ENCODE assay signal across 9 cellular contexts in the genomic region with DNA sequence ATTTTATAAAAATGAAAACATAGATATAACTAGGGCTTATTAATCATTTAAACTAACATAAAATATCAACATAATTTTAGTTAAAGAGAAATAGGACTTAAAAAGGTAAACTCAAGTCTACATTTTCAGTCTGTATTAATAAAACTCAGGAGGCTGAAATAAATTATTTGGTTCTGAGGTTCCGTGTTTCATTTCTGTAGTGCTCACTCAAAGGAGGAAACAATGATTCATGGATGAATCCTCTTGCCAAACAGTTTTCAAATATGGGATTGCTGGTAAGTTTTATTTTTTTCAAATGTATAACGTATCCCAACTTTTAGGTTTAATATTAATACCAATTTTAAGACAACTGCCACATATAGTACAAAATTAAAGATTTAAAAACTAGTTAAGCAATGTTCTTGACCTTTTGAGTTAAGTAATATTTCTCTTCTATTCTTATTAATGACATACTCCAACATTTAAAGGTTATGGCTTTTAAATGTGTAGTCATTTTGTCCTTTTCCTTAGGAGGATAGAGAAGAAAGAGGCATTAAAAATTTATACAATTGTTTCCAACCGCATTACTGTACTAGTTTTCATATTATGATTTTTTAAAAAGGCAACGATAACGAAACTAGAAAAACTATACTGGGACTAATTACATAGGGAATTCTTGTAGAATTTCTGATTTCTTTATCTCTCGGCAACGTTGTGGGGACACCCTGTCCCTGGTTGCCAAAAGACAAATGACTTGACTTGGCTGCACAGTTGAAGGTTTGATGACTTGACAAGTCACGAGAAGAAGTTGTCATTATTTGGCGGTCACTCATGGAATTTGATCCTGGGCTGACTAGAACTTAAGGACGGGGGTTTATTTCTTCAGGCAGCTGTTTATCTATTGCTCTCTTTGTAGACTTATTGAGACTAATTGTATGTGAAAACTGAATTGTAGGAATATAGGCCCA.
A peak's percentile ranks its signal among the peaks of the same experiment; 100 is the strongest.
DNase-seq lines count a peak whose midpoint lies in the region; ATAC-seq and TF ChIP-seq lines count a peak whose summit lies in the region.
"Had no signal": no experiment of that assay in that cellular context is flagged by ENCODE, and none has a peak within 500 bp of the region (broad histone marks: within the 10 kb centered on the region; RNA-seq: fewer than 3 reads in every experiment).

No MANE protein-coding gene starts in this region.

- DNase-seq in activated CD4-positive, alpha-beta T cell treated with anti-CD3 and anti-CD28 coated beads for 36 hours, result no peak
- DNase-seq in activated CD4-positive, alpha-beta T cell treated with anti-CD3 and anti-CD28 coated beads for 48 hours, result no peak
- DNase-seq in astrocyte of the spinal cord (ENCODE audit: low read depth, low spot score), result peak; percentile 60
- no peak for DNase-seq in left lung
- no peak for DNase-seq in thyroid gland
- DNase-seq in activated gamma-delta T cell treated with Interleukin-2 at 50 U/mL for 16 hours, result no peak
- DNase-seq in HT-29 (ENCODE audit: low spot score), result no peak
- no peak for DNase-seq in H4 (ENCODE audit: low spot score)

- TF ChIP-seq CTCF in astrocyte of the spinal cord (IDR thresholded peaks at IDR 0.05; ENCODE audit: low read depth, low read length), result no peak
- no peak for TF ChIP-seq CTCF in left lung (IDR thresholded peaks at IDR 0.05)
- no peak for TF ChIP-seq CTCF in thyroid gland (IDR thresholded peaks at IDR 0.05)

- peaks cover 0 to 64% of the 10 kb centered on the region in 2 donors for H3K36me3 ChIP-seq in left lung
- H3K36me3 ChIP-seq in thyroid gland, result peaks cover 4 to 20% of the 10 kb centered on the region in 2 donors

- H3K4me3 ChIP-seq in astrocyte of the spinal cord (ENCODE audit: low read depth, low read length), result peak overlapping the region; percentile 41
- peak overlapping the region; percentile 18 to 32 for H3K4me3 ChIP-seq in left lung
- H3K4me3 ChIP-seq in thyroid gland (replicated peaks in 1 of 3), result no peak overlapping the region
- H3K4me3 ChIP-seq: SK-N-MC had no signal

- POLR2A ChIA-PET in activated CD4-positive, alpha-beta T cell treated with anti-CD3 and anti-CD28 coated beads for 36 hours (lab: Charles Lee), result interaction anchor here (0.6 to 1.3 kb wide), 2 partner anchors 100 to 105 kb away, joined by 3 to 4 read pairs; partner anchors contain the start of gene TNRC6B

- H3K4me3 Mint-ChIP-seq in activated CD4-positive, alpha-beta T cell treated with anti-CD3 and anti-CD28 coated beads for 36 hours, result peak overlapping the region; percentile 80

- no peak for TF ChIP-seq POLR2A in thyroid gland (IDR thresholded peaks at IDR 0.05)

- no peaks in the 10 kb centered on the region for H3K9me3 ChIP-seq in left lung
- H3K9me3 ChIP-seq in thyroid gland, result no peaks in the 10 kb centered on the region

- H3K4me1 ChIP-seq in left lung (peaks cover 7 to 28% of the 10 kb centered on the region in 2 donors), thyroid gland (peaks cover 10 to 18% of the 10 kb centered on the region in 2 donors)

- H3K9me3 Mint-ChIP-seq in activated CD4-positive, alpha-beta T cell treated with anti-CD3 and anti-CD28 coated beads for 36 hours (ENCODE audit: low read depth), result no peaks in the 10 kb centered on the region

- no peaks in the 10 kb centered on the region for H3K27me3 Mint-ChIP-seq in activated CD4-positive, alpha-beta T cell treated with anti-CD3 and anti-CD28 coated beads for 36 hours

- peak; percentile 31 for ATAC-seq in activated CD4-positive, alpha-beta T cell treated with anti-CD3 and anti-CD28 coated beads for 36 hours
- ATAC-seq in left lung, result peak; percentile 56

- peaks cover 37% of the 10 kb centered on the region for H3K36me3 Mint-ChIP-seq in activated CD4-positive, alpha-beta T cell treated with anti-CD3 and anti-CD28 coated beads for 36 hours (ENCODE audit: low read depth)

- peak overlapping the region; percentile 97 for H3K27ac Mint-ChIP-seq in activated CD4-positive, alpha-beta T cell treated with anti-CD3 and anti-CD28 coated beads for 36 hours

- in situ Hi-C loops in astrocyte of the spinal cord (cut with HindIII; ENCODE audit: low sequenced_read_pairs), result no loop called here

- 71 to 78% methylated on average over 10 of the region's 10 CpGs for WGBS in thyroid gland, 2 donors

- intact Hi-C loops in activated CD4-positive, alpha-beta T cell treated with anti-CD3 and anti-CD28 coated beads for 36 hours (cut with DNase I, micrococcal nuclease), result loop anchor here (1.0 to 5.0 kb wide), 7 partner anchors 27 to 100 kb away; partner anchors contain the start of genes ADSL (in 1 of the 2) and TNRC6B (in 1 of the 2)
- intact Hi-C loops in left lung (cut with DNase I) (no loop called here), thyroid gland (cut with DNase I) (no loop called here)

- H3K27me3 ChIP-seq in left lung (no peaks in the 10 kb centered on the region), thyroid gland (no peaks in the 10 kb centered on the region)

- H3K4me1 Mint-ChIP-seq in activated CD4-positive, alpha-beta T cell treated with anti-CD3 and anti-CD28 coated beads for 36 hours, result peaks cover 48% of the 10 kb centered on the region

- CTCF ChIA-PET in activated CD4-positive, alpha-beta T cell treated with anti-CD3 and anti-CD28 coated beads for 36 hours (lab: Charles Lee), result interaction anchor here (0.9 to 1.2 kb wide), 3 partner anchors 9 to 57 kb away, joined by 3 to 5 read pairs (median 3); no protein-coding TSS in a partner anchor

- H3K27ac ChIP-seq in left lung (peak overlapping the region; percentile 85 to 91), thyroid gland (peak overlapping the region; percentile 72 to 87 (median 86))
- H3K27ac ChIP-seq: SK-N-MC had no signal

Comparison
In these comparisons a context has a peak if more than half of its experiments do, and no peak if none do; other contexts are left out.
1. H3K4me3 ChIP-seq: peak in astrocyte of the spinal cord (single experiment) and left lung (2 of 2); none in thyroid gland (0 of 3).
2. intact Hi-C loops: an anchor here in activated CD4-positive, alpha-beta T cell treated with anti-CD3 and anti-CD28 coated beads for 36 hours (1.0 to 5.0 kb wide); none called in left lung and thyroid gland.